8 cellular contexts compared by ENCODE assay signal in genomic region chr10:114786492-114786891, GRCh38. TPM values are rescaled to one million over a fixed set of nuclear protein-coding genes. Genes with fewer than 3 reads are reported as not detected.
A peak's percentile ranks its signal among the peaks of the same experiment; 100 is the strongest.
DNase-seq lines count a peak whose midpoint lies in the region; ATAC-seq, FAIRE-seq and TF ChIP-seq lines count a peak whose summit lies in the region.
"Not testable (repeated sequence)": the region's sequence is repeated elsewhere in the genome, so short reads cannot be mapped to it uniquely, and the experiment has no call there.

No MANE protein-coding gene starts in this region.

- not testable (repeated sequence) for H3K4me3 Mint-ChIP-seq in MCF 10A (ENCODE audit: unreplicated experiment); glutamatergic neuron (ENCODE audit: unreplicated experiment); nephron progenitor cell

- H3K27ac ChIP-seq in RWPE1; aorta (ENCODE audit: low read depth in 1 of 2, low read length in 2 of 2): not testable (repeated sequence)

- TF ChIP-seq CTCF in RWPE1 (conservative IDR thresholded peaks at IDR 0.05; ENCODE audit: low read depth) (peak; percentile 73), MCF 10A (IDR thresholded peaks at IDR 0.05; ENCODE audit: unreplicated experiment) (peak; percentile 64), glutamatergic neuron (IDR thresholded peaks at IDR 0.05; ENCODE audit: partially characterized antibody, unreplicated experiment) (peak; percentile 50), nephron progenitor cell (IDR thresholded peaks at IDR 0.05) (peak; percentile 24)

- H3K4me1 ChIP-seq in aorta (ENCODE audit: control insufficient read depth in 1 of 2, insufficient read depth in 2 of 2, low read length in 2 of 2): not testable (repeated sequence)

- H3K27me3 ChIP-seq in aorta (ENCODE audit: control insufficient read depth in 1 of 2, insufficient read depth in 2 of 2, low read length in 1 of 2): not testable (repeated sequence)

- not testable (repeated sequence) for H3K4me3 ChIP-seq in aorta (ENCODE audit: low read length in 2 of 2)

- CTCF ChIA-PET in RWPE1 (lab: Yijun Ruan, JAX) (interaction anchor here (0.6 to 2.1 kb wide), 12 partner anchors 8 to 359 kb away, joined by 3 to 14 read pairs (median 4); no protein-coding TSS in a partner anchor), MCF 10A (lab: Yijun Ruan, JAX) (interaction anchor here (0.6 to 7.0 kb wide), 21 partner anchors 8 to 516 kb away, joined by 3 to 111 read pairs (median 5); no protein-coding TSS in a partner anchor)

- H3K27me3 Mint-ChIP-seq in MCF 10A (ENCODE audit: insufficient read depth, unreplicated experiment); glutamatergic neuron (ENCODE audit: unreplicated experiment); nephron progenitor cell (ENCODE audit: low read depth, poor library complexity): not testable (repeated sequence)

- H3K36me3 Mint-ChIP-seq in MCF 10A (ENCODE audit: insufficient read depth, unreplicated experiment); glutamatergic neuron (ENCODE audit: unreplicated experiment); nephron progenitor cell (ENCODE audit: low read depth): not testable (repeated sequence)

- peak; percentile 67 for ATAC-seq in aorta (ENCODE audit: low FRiP score)

- not testable (repeated sequence) for H3K36me3 ChIP-seq in aorta (ENCODE audit: control insufficient read depth in 1 of 2, insufficient read depth in 2 of 2, low read length in 1 of 2)

- DNase-seq in H54 (ENCODE audit: insufficient read length, low spot score) (peak; percentile 55), MV-4-11 (lab: John Stamatoyannopoulos, UW) (peak; percentile 5), RWPE1 (ENCODE audit: low spot score) (peak; percentile 73), MCF 10A (ENCODE audit: unreplicated experiment) (peak; percentile 73)
- DNase-seq in glutamatergic neuron, nephron progenitor cell, aorta: not testable (repeated sequence)

- BruUV-seq in MCF 10A (replicated peaks; lab: Mats Ljungman, UMichigan): not testable (repeated sequence)

- H3K9me3 Mint-ChIP-seq in MCF 10A (ENCODE audit: unreplicated experiment); glutamatergic neuron (ENCODE audit: unreplicated experiment); nephron progenitor cell: not testable (repeated sequence)

- not testable (repeated sequence) for TF ChIP-seq POLR2A in H54 (IDR thresholded peaks at IDR 0.05; ENCODE audit: low read depth, low read length)

- FAIRE-seq in G401.6 (lab: Jason Lieb, UNC) (peak; percentile 76), H54 (lab: Jason Lieb, UNC) (peak; percentile 57)

- not testable (repeated sequence) for H3K4me1 Mint-ChIP-seq in MCF 10A (ENCODE audit: insufficient read depth, unreplicated experiment); glutamatergic neuron (ENCODE audit: low read depth, unreplicated experiment); nephron progenitor cell

- 45 to 58% methylated on average over 9 of the region's 9 CpGs for WGBS in aorta, 2 donors

- POLR2A ChIA-PET in RWPE1 (lab: Yijun Ruan, JAX; ENCODE audit: low non-redundant PET): not testable (repeated sequence)
- POLR2A ChIA-PET in MCF 10A (lab: Yijun Ruan, JAX): interaction anchor here (0.6 to 1.4 kb wide), 11 partner anchors 19 to 327 kb away, joined by 3 to 9 read pairs (median 5); no protein-coding TSS in a partner anchor

- not testable (repeated sequence) for H3K27ac Mint-ChIP-seq in MCF 10A (ENCODE audit: low read depth, unreplicated experiment); glutamatergic neuron (ENCODE audit: unreplicated experiment); nephron progenitor cell

- not testable (repeated sequence) for H3K9me3 ChIP-seq in aorta (ENCODE audit: control insufficient read depth, low read length)

- intact Hi-C loops in MCF 10A (cut with micrococcal nuclease): loop anchor here (1.0 to 5.0 kb wide), 5 partner anchors 80 to 484 kb away; no protein-coding TSS in a partner anchor
- intact Hi-C loops in aorta (cut with DNase I): loop anchor here in 1 of 2 donors (2.0 to 10.0 kb wide), 2 partner anchors 236 to 312 kb away; no protein-coding TSS in a partner anchor

RNA-seq across cellular contexts. Expression of gene FHIP2A, which starts 35.1 kb away (rescaled TPM):
- total RNA-seq in MCF 10A (2022): 17.2 and 25.9 TPM in 2 replicates
- total RNA-seq in glutamatergic neuron (ENCODE audit: unreplicated experiment): 31.7 TPM
- 10 to 100 TPM; 33.1 to 48.4 TPM for total RNA-seq in aorta
- 10 to 100 TPM in 1 of 2 donors, 1 to 10 TPM in 1; 4.8 to 15.2 TPM for polyA plus RNA-seq in aorta
